25 cellular contexts compared by ENCODE assay signal in the genomic region with DNA sequence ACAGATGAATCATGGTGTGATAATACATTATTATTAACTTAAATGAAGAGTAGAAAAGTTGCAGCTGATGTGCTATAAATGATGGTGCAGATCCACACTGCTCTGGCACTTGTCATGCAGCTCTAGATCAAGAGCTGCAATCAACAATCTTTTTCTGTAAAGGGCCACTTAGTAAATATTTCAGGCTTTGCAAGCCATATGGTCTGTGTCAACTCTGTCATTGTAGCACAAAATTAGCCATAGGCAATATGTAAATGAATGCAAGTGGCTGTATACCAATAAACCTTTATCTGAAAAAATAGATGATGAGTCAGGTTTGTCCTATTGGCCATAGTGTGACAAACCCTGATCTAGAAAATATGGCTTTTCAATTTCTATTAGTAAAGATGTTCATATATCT.
"Had no signal": no experiment of that assay in that cellular context is flagged by ENCODE, and none has a peak within 500 bp of the region (broad histone marks: within the 10 kb centered on the region; RNA-seq: fewer than 3 reads in every experiment).

No MANE protein-coding gene starts in this region.

- H3K27me3 ChIP-seq: neutrophil, pancreas, right lobe of liver, sigmoid colon, stomach, thyroid gland, tibial nerve, upper lobe of left lung, vagina had no signal

- DNase-seq: nephron progenitor cell; nucleus accumbens; pancreas; right cardiac atrium; right lobe of liver; sigmoid colon; small intestine; stimulated activated CD4-positive, alpha-beta T cell treated with anti-CD3 and anti-CD28 coated beads, Interleukin-15, amount 100 ng/mL, for 24 hours; stimulated activated CD4-positive, alpha-beta T cell treated with anti-CD3 and anti-CD28 coated beads, Interleukin-2, amount 100 ng/mL, for 24 hours; stimulated activated CD4-positive, alpha-beta T cell treated with anti-CD3 and anti-CD28 coated beads, Interleukin-2, amount 100 ng/mL, for 48 hours; stimulated activated CD4-positive, alpha-beta T cell treated with anti-CD3 and anti-CD28 coated beads, Interleukin-4, amount 100 ng/mL, for 24 hours; stimulated activated naive B cell treated with anti-CD40 and anti-IgM and Interleukin-4, amounts not matched to agents 10 μg/mL and 1 μg/mL and 100 μg/mL, for 72 hours; stimulated activated naive CD4-positive, alpha-beta T cell treated with Interleukin-2 at 50 U/mL for 16 hours; stomach; thyroid gland; trophoblast cell; upper lobe of left lung had no signal

- H3K4me3 ChIP-seq: pancreas, prostate gland, right lobe of liver, sigmoid colon, stomach, thoracic aorta, thyroid gland, tibial nerve, upper lobe of left lung, vagina had no signal

- FAIRE-seq: pancreas, small intestine, urothelium cell line had no signal

- H3K4me1 ChIP-seq: pancreas, prostate gland, right lobe of liver, sigmoid colon, stomach, thyroid gland, tibial nerve, upper lobe of left lung, vagina had no signal

- H3K9me3 ChIP-seq: neutrophil, pancreas, prostate gland, right lobe of liver, sigmoid colon, thoracic aorta, thyroid gland, upper lobe of left lung, vagina had no signal

- ATAC-seq: natural killer cell treated with Interleukin-12 subunit alpha and Interleukin-12 subunit beta and Interleukin-15 and Interleukin-18, amount 100 ng/mL, for 72 hours; pancreas; right cardiac atrium; right lobe of liver; stimulated activated effector memory CD8-positive, alpha-beta T cell treated with anti-CD3 and anti-CD28 coated beads, Interleukin-12 subunit alpha, Interleukin-12 subunit beta, amount 100 ng/mL, for 72 hours; stimulated activated naive B cell treated with anti-CD40 and anti-IgM and Interleukin-4, amounts not matched to agents 10 μg/mL and 1 μg/mL and 100 μg/mL, for 72 hours had no signal

- H3K27ac ChIP-seq: neutrophil, pancreas, prostate gland, right lobe of liver, sigmoid colon, stomach, thoracic aorta, thyroid gland, tibial nerve, upper lobe of left lung, vagina had no signal

- H3K36me3 ChIP-seq: neutrophil, pancreas, prostate gland, right lobe of liver, sigmoid colon, stomach, thoracic aorta, thyroid gland, tibial nerve, upper lobe of left lung, vagina had no signal
